In the genomic region with DNA sequence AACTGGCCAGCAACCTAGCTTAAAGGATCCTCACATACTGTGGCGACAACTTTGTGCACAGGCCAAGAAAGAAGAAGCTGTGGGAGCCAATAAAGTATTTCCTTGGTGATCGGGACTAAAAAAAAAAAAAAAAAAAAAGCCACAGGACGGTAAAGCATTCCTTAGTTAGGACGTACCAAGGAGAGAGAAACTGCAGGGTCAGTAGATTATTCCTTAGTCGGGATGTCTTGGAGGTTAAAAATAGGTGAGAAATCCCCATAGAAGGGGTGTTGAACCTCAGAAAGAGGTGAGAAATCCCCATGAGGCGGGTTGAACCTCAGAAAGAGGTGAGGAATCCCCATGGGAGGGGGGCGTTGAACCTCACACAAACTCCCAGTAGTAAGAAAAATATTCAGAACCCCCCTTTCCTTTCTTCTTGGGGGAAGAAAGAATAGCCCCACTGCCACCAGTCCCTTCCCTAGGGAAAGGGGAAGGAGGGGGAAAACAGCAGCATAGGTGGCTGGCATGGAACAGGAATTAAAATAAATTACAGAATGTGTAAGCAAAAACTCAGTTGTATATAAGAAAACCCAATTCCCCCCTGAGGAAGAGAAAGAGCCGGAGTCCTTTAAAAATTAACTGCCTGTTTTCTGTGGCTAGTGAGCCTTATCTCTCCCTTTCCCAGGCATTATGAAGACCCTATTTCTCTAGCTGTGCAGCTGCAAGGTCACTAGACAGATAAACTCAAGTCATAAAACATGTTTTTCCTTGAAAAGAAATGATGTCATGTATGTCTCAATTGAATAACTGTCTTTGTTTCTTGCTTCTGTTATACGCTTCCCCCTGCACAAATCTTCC, we compare ENCODE assay signal across 1 cellular context.
TF ChIP-seq lines count a peak whose summit lies in the region.

No MANE protein-coding gene starts in this region.

TF ChIP-seq in H1, 55 proteins besides CTCF, POLR2A, EP300 and RAD21:
- TF ChIP-seq BRCA1 (IDR thresholded peaks at IDR 0.05; ENCODE audit: low read depth, low read length) (no peak), EGR1 (IDR thresholded peaks at IDR 0.05; ENCODE audit: borderline replicate concordance, low read depth, low read length) (no peak), BCL11A (IDR thresholded peaks at IDR 0.05; ENCODE audit: low read depth in 2 of 2, low read length in 2 of 2) (no peak), SRF (IDR thresholded peaks at IDR 0.05; ENCODE audit: low read depth, low read length) (no peak), ZNF274 (IDR thresholded peaks at IDR 0.05; ENCODE audit: borderline replicate concordance, extremely low read depth, low read length) (no peak), NRF1 (IDR thresholded peaks at IDR 0.05; ENCODE audit: low read depth, low read length) (no peak)
